ENCODE assay signal across 23 cellular contexts in the genomic region with DNA sequence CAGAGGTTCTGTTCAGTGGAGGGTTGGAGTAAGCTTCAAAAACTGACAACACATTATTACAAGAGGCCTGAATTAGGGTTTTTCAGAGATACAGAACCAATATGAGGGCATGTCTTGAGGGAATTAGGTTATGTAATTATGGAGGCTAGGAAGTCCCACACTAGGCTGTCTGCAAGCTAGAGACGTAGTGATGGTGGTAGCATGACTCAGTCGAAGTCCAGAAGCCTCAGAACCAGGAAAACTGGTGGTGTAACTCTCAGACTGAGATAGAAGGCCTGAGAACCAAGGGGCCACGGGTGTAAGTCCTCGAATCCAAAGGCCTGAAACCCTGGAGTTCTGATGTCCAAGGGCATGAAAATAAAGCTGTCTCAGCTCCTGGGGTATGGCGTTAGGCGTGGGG.
"Had no signal": no experiment of that assay in that cellular context is flagged by ENCODE, and none has a peak within 500 bp of the region (broad histone marks: within the 10 kb centered on the region; RNA-seq: fewer than 3 reads in every experiment).

No MANE protein-coding gene starts in this region.

- DNase-seq: colonic mucosa; cortex of kidney; effector CD8-positive, alpha-beta T cell; erythroblast; foreskin keratinocyte; heart left ventricle; hypothalamus; immature natural killer cell; islet precursor cell; kidney; kidney glomerular epithelial cell; left colon; left ventricle myocardium inferior; lower lobe of right lung; mesenchymal stem cell; mucosa of descending colon had no signal

- H3K4me3 Mint-ChIP-seq: dendritic cell treated with granulocyte-macrophage colony-stimulating factor and Interleukin-4, amounts not matched to agents 40 ng/mL and 50 ng/mL, for 4 days; mesothelial cell of epicardium had no signal

- H3K4me2 ChIP-seq: hepatocyte had no signal

- H3K9me3 ChIP-seq: colonic mucosa had no signal

- H3K4me1 ChIP-seq: colonic mucosa, esophagus muscularis mucosa, foreskin keratinocyte, gastroesophageal sphincter, heart left ventricle, left ventricle myocardium inferior, lower lobe of right lung had no signal

- H3K4me1 Mint-ChIP-seq: immature natural killer cell, mesothelial cell of epicardium had no signal

- H3K79me2 ChIP-seq: hepatocyte had no signal

- ATAC-seq: foreskin keratinocyte, gastroesophageal sphincter, heart left ventricle, left colon, left lobe of liver, lower lobe of right lung, mucosa of descending colon had no signal

- H3K27ac ChIP-seq: colonic mucosa, epithelial cell of prostate, esophagus muscularis mucosa, foreskin keratinocyte, gastroesophageal sphincter, heart left ventricle, hepatocyte, left ventricle myocardium inferior, lower lobe of right lung had no signal

- H3K27me3 ChIP-seq: colonic mucosa, esophagus muscularis mucosa, foreskin keratinocyte, gastroesophageal sphincter, heart left ventricle, hepatocyte had no signal

- H3K36me3 ChIP-seq: colonic mucosa had no signal

- H3K27me3 Mint-ChIP-seq: dendritic cell treated with granulocyte-macrophage colony-stimulating factor and Interleukin-4, amounts not matched to agents 40 ng/mL and 50 ng/mL, for 4 days had no signal

- H3K4me3 ChIP-seq: colonic mucosa, esophagus muscularis mucosa, gastroesophageal sphincter, heart left ventricle, hepatocyte, left ventricle myocardium inferior, lower lobe of right lung, mucosa of descending colon had no signal

- H3K27ac Mint-ChIP-seq: dendritic cell treated with granulocyte-macrophage colony-stimulating factor and Interleukin-4, amounts not matched to agents 40 ng/mL and 50 ng/mL, for 4 days; immature natural killer cell; mesothelial cell of epicardium had no signal

- H2AFZ ChIP-seq: hepatocyte had no signal
